ENCODE assay signal across 20 cellular contexts in genomic region chr16:72424776-72425175, GRCh38.
DNase-seq lines count a peak whose midpoint lies in the region; ATAC-seq and TF ChIP-seq lines count a peak whose summit lies in the region.
"Had no signal": no experiment of that assay in that cellular context is flagged by ENCODE, and none has a peak within 500 bp of the region (broad histone marks: within the 10 kb centered on the region; RNA-seq: fewer than 3 reads in every experiment).

No MANE protein-coding gene starts in this region.

- H3K9me2 ChIP-seq in neural cell (ENCODE audit: insufficient read depth, low read length) (no peaks in the 10 kb centered on the region), OCI-LY7 (ENCODE audit: insufficient read depth, low read length) (no peaks in the 10 kb centered on the region)

- no peaks in the 10 kb centered on the region for H3F3A ChIP-seq in neural cell (ENCODE audit: insufficient read depth, low read length, poor library complexity, severe bottlenecking)

- H3K9me3 Mint-ChIP-seq in osteocyte (ENCODE audit: unreplicated experiment) = peaks cover 33% of the 10 kb centered on the region

- H3K27me3 Mint-ChIP-seq in osteocyte (ENCODE audit: unreplicated experiment) = no peaks in the 10 kb centered on the region
- H3K27me3 Mint-ChIP-seq: CD4-positive, alpha-beta T cell had no signal

- H4K20me1 ChIP-seq in neural cell (ENCODE audit: insufficient read depth) = no peaks in the 10 kb centered on the region
- no peaks in the 10 kb centered on the region for H4K20me1 ChIP-seq in OCI-LY7 (ENCODE audit: insufficient read depth, low read length)

- CTCF ChIA-PET in OCI-LY7 (lab: Charles Lee; ENCODE audit: unreplicated experiment) = no interaction called here

- intact Hi-C loops in OCI-LY7 (cut with micrococcal nuclease; ENCODE audit: unreplicated experiment) = no loop called here

- H3K9me3 ChIP-seq in neural cell (ENCODE audit: low read length) (no peaks in the 10 kb centered on the region), OCI-LY7 (ENCODE audit: low read length) (peaks cover 20% of the 10 kb centered on the region; the same call in 1 of the 2 replicates)

- TF ChIP-seq RAD21 in neural cell (conservative IDR thresholded peaks at IDR 0.05) = no peak

- no peaks in the 10 kb centered on the region for H3K79me2 ChIP-seq in neural cell (replicated peaks; ENCODE audit: insufficient read depth, low read length)
- no peaks in the 10 kb centered on the region for H3K79me2 ChIP-seq in OCI-LY7 (ENCODE audit: insufficient read depth, low read depth, low read length)

- no peak for TF ChIP-seq CTCF in neural cell (IDR thresholded peaks at IDR 0.05; ENCODE audit: poor library complexity, severe bottlenecking)
- no peak for TF ChIP-seq CTCF in OCI-LY7 (conservative IDR thresholded peaks at IDR 0.05; ENCODE audit: low read length)
- no peak for TF ChIP-seq CTCF in osteocyte (IDR thresholded peaks at IDR 0.05)

- H2AFZ ChIP-seq in neural cell (ENCODE audit: low read depth, low read length) = no peak overlapping the region
- no peak overlapping the region for H2AFZ ChIP-seq in OCI-LY7 (ENCODE audit: low read length)

- H3K36me3 ChIP-seq in neural cell (ENCODE audit: insufficient read depth, low read length) (no peaks in the 10 kb centered on the region), OCI-LY7 (ENCODE audit: insufficient read depth, low read length) (0 out of 2 replicates have a peak, but pooled peaks cover 6% of the 10 kb centered on the region)

- ATAC-seq in HG03095 (IDR thresholded peaks at IDR 0.05; ENCODE audit: unreplicated experiment) = no peak

- H3K4me1 ChIP-seq in OCI-LY7 (ENCODE audit: insufficient read depth, low read length, poor library complexity, severe bottlenecking) = no peaks in the 10 kb centered on the region

- POLR2A ChIA-PET in OCI-LY7 (lab: Charles Lee) = interaction anchor here (0.7 kb wide), 1 partner anchor 19 kb away, joined by 4 read pairs; no protein-coding TSS in a partner anchor

- H3K4me1 Mint-ChIP-seq in osteocyte (ENCODE audit: unreplicated experiment) = no peaks in the 10 kb centered on the region

- H3K9ac ChIP-seq in neural cell (ENCODE audit: low read length) = no peak overlapping the region
- H3K9ac ChIP-seq: KMS-11 had no signal

- no peak overlapping the region for H3K27ac Mint-ChIP-seq in osteocyte (ENCODE audit: unreplicated experiment)
- H3K27ac Mint-ChIP-seq: CD4-positive, alpha-beta T cell; H9 had no signal

- no peak overlapping the region for H3K4me3 Mint-ChIP-seq in osteocyte (ENCODE audit: unreplicated experiment)
- H3K4me3 Mint-ChIP-seq: CD4-positive, alpha-beta T cell; H9 had no signal

- no peak for TF ChIP-seq EP300 in neural cell (conservative IDR thresholded peaks at IDR 0.05; ENCODE audit: poor library complexity, severe bottlenecking)

- DNase-seq in Ammon's horn (ENCODE audit: low spot score) (peak; percentile 21), NCI-H526 treated with DMSO at 0.1 percent for 48 hours (lab: John Stamatoyannopoulos, UW) (peak; percentile 45), caudate nucleus (lab: John Stamatoyannopoulos, UW) (peak in 7 of 61 donors; percentile 1 to 18 (median 5)), kidney glomerular epithelial cell (lab: John Stamatoyannopoulos, UW) (no peak), OCI-LY7 (ENCODE audit: low spot score) (no peak), osteocyte (ENCODE audit: extremely low spot score, unreplicated experiment) (no peak)
- DNase-seq: CD4-positive, alpha-beta T cell; DMS53; EL; H9; NCI-H1092 treated with DMSO at 0.1 percent for 48 hours; NCI-H146; NCI-H2081; NCI-H446 treated with DMSO at 0.1 percent for 48 hours; NCI-H774; OCI-M1; Right ventricle myocardium superior had no signal

- peak overlapping the region; percentile 85 for H3K27ac ChIP-seq in caudate nucleus (ENCODE audit: low read depth, low read length)
- H3K27ac ChIP-seq in neural cell (ENCODE audit: low read length) = peak overlapping the region; percentile 70
- no peak overlapping the region for H3K27ac ChIP-seq in OCI-LY7 (ENCODE audit: low read depth, low read length, poor library complexity, severe bottlenecking)
- H3K27ac ChIP-seq: KMS-11 had no signal

- H3K4me2 ChIP-seq in neural cell (ENCODE audit: low read length) = peak overlapping the region; percentile 17
- H3K4me2 ChIP-seq in OCI-LY7 (ENCODE audit: low read length) = no peak overlapping the region
- H3K4me2 ChIP-seq: KMS-11 had no signal

- peaks cover 27% of the 10 kb centered on the region for H3K36me3 Mint-ChIP-seq in osteocyte (ENCODE audit: unreplicated experiment)

- no peaks in the 10 kb centered on the region for H3K27me3 ChIP-seq in neural cell (ENCODE audit: insufficient read depth, low read depth, low read length)

- H3K4me3 ChIP-seq in neural cell (ENCODE audit: low read length) (peak overlapping the region; percentile 21), OCI-LY7 (ENCODE audit: low read depth, low read length, poor library complexity, severe bottlenecking) (no peak overlapping the region)

- BruUV-seq in OCI-LY7 (replicated peaks; lab: Mats Ljungman, UMichigan) = no TSS peak

TF ChIP-seq in neural cell, 6 proteins besides CTCF, POLR2A, EP300 and RAD21:
- TF ChIP-seq POLR2AphosphoS5 (IDR thresholded peaks at IDR 0.05) = no peak
- TF ChIP-seq REST (IDR thresholded peaks at IDR 0.05; ENCODE audit: borderline replicate concordance) = no peak
- TF ChIP-seq TAF1 (IDR thresholded peaks at IDR 0.05; ENCODE audit: low read depth) = no peak
- TF ChIP-seq MXI1 (conservative IDR thresholded peaks at IDR 0.05; ENCODE audit: poor library complexity, severe bottlenecking) = no peak
- no peak for TF ChIP-seq SMC3 (conservative IDR thresholded peaks at IDR 0.05; ENCODE audit: poor library complexity)
- no peak for TF ChIP-seq EZH2 (IDR thresholded peaks at IDR 0.05; ENCODE audit: borderline replicate concordance, insufficient read depth, low read length, poor library complexity, severe bottlenecking)

Comparison
In these comparisons a context has a peak if more than half of its experiments do, and no peak if none do; other contexts are left out.
1. DNase-seq: peak in Ammon's horn (single experiment) and NCI-H526 treated with DMSO at 0.1 percent for 48 hours (single experiment); none in kidney glomerular epithelial cell (single experiment), OCI-LY7 (single experiment) and osteocyte (single experiment).